1 cellular context compared by ENCODE assay signal in the genomic region with DNA sequence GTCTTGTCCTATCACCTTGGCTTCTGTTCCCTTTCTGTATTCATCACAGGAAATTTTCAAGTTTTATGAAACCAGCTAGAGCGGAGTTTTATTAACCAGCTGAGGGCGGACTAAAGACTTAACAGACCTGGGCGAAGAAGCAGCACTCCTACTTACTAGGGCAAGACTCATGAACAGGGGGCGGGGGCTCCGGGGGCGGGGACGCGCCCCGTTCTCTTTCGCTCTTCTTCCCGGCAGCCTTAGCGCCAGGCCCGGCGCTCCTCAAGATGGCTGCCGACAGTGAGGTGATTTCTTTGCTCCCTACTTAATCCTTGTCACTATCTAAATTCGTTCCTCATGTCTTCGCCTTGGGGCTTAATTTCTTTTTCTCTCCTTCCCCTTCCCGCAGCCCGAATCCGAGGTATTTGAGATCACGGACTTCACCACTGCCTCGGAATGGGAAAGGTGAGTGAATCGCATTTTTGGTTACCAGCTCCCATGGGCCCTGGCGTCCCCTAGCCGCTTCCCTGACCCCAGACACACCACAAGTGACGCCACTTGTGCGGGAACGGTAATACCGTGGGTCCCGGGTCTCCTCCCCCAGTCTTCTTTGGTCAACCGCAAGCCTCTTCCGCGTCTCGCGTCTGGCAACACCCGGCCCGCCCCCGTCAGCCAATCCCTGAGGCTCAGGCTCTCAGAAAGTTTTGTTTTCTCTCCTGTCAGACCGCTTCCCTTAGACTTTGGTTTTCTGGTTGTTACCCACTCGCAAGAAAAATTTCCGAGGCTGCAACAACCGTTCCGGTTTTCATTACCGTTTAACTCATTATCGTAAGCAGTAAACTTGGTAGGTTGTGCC.
TF ChIP-seq lines count a peak whose summit lies in the region.

A gene (plus strand): TSS at position 251 of the 835 bp plus-strand sequence. CDS start 16 bp downstream, at position 267.

TF ChIP-seq in K562, 482 proteins besides CTCF, POLR2A, EP300 and RAD21 (continued from another document and continues in another):
- TF ChIP-seq KLF6 (CRISPR knock-in tag; IDR thresholded peaks at IDR 0.05; ENCODE audit: borderline replicate concordance), result 0 out of 2 replicates have a peak, but pooled peaks have one; percentile 28
- TF ChIP-seq CBFB (CRISPR knock-in tag; IDR thresholded peaks at IDR 0.05), result peak; percentile 47; the same call in 1 of the 2 replicates
- TF ChIP-seq ZNF263 (CRISPR knock-in tag; IDR thresholded peaks at IDR 0.05; ENCODE audit: borderline replicate concordance), result no peak
- 0 out of 2 replicates have a peak, but pooled peaks have one; percentile 24 for TF ChIP-seq ZNF584 (CRISPR knock-in tag; IDR thresholded peaks at IDR 0.05; ENCODE audit: low read depth)
- peak; percentile 91 for TF ChIP-seq POLR2H (tag; IDR thresholded peaks at IDR 0.05; ENCODE audit: low read depth)
- no peak for TF ChIP-seq ZNF408 (CRISPR knock-in tag; IDR thresholded peaks at IDR 0.05; ENCODE audit: low read depth)
- TF ChIP-seq NCOA6 (IDR thresholded peaks at IDR 0.05), result no peak
- TF ChIP-seq, protein P1, sequence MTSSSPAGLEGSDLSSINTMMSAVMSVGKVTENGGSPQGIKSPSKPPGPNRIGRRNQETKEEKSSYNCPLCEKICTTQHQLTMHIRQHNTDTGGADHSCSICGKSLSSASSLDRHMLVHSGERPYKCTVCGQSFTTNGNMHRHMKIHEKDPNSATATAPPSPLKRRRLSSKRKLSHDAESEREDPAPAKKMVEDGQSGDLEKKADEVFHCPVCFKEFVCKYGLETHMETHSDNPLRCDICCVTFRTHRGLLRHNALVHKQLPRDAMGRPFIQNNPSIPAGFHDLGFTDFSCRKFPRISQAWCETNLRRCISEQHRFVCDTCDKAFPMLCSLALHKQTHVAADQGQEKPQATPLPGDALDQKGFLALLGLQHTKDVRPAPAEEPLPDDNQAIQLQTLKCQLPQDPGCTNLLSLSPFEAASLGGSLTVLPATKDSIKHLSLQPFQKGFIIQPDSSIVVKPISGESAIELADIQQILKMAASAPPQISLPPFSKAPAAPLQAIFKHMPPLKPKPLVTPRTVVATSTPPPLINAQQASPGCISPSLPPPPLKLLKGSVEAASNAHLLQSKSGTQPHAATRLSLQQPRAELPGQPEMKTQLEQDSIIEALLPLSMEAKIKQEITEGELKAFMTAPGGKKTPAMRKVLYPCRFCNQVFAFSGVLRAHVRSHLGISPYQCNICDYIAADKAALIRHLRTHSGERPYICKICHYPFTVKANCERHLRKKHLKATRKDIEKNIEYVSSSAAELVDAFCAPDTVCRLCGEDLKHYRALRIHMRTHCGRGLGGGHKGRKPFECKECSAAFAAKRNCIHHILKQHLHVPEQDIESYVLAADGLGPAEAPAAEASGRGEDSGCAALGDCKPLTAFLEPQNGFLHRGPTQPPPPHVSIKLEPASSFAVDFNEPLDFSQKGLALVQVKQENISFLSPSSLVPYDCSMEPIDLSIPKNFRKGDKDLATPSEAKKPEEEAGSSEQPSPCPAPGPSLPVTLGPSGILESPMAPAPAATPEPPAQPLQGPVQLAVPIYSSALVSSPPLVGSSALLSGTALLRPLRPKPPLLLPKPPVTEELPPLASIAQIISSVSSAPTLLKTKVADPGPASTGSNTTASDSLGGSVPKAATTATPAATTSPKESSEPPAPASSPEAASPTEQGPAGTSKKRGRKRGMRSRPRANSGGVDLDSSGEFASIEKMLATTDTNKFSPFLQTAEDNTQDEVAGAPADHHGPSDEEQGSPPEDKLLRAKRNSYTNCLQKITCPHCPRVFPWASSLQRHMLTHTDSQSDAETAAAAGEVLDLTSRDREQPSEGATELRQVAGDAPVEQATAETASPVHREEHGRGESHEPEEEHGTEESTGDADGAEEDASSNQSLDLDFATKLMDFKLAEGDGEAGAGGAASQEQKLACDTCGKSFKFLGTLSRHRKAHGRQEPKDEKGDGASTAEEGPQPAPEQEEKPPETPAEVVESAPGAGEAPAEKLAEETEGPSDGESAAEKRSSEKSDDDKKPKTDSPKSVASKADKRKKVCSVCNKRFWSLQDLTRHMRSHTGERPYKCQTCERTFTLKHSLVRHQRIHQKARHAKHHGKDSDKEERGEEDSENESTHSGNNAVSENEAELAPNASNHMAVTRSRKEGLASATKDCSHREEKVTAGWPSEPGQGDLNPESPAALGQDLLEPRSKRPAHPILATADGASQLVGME (CRISPR knock-in tag; IDR thresholded peaks at IDR 0.05), result no peak
- TF ChIP-seq MED1 (CRISPR knock-in tag; IDR thresholded peaks at IDR 0.05; ENCODE audit: borderline replicate concordance), result no peak
- peak; percentile 96 for TF ChIP-seq PHF8 (IDR thresholded peaks at IDR 0.05; ENCODE audit: borderline replicate concordance, low read length)
- TF ChIP-seq, protein P2, sequence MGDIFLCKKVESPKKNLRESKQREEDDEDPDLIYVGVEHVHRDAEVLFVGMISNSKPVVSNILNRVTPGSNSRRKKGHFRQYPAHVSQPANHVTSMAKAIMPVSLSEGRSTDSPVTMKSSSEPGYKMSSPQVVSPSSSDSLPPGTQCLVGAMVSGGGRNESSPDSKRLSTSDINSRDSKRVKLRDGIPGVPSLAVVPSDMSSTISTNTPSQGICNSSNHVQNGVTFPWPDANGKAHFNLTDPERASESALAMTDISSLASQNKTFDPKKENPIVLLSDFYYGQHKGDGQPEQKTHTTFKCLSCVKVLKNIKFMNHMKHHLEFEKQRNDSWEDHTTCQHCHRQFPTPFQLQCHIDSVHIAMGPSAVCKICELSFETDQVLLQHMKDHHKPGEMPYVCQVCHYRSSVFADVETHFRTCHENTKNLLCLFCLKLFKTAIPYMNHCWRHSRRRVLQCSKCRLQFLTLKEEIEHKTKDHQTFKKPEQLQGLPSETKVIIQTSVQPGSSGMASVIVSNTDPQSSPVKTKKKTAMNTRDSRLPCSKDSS (IDR thresholded peaks at IDR 0.05; ENCODE audit: low read depth, partially characterized antibody), result no peak
- TF ChIP-seq TAF7 (tag; IDR thresholded peaks at IDR 0.05), result peak; percentile 95
- TF ChIP-seq NR2F6 (CRISPR knock-in tag; IDR thresholded peaks at IDR 0.05), result no peak
- no peak for TF ChIP-seq TARDBP (IDR thresholded peaks at IDR 0.05)
- TF ChIP-seq, protein P3, sequence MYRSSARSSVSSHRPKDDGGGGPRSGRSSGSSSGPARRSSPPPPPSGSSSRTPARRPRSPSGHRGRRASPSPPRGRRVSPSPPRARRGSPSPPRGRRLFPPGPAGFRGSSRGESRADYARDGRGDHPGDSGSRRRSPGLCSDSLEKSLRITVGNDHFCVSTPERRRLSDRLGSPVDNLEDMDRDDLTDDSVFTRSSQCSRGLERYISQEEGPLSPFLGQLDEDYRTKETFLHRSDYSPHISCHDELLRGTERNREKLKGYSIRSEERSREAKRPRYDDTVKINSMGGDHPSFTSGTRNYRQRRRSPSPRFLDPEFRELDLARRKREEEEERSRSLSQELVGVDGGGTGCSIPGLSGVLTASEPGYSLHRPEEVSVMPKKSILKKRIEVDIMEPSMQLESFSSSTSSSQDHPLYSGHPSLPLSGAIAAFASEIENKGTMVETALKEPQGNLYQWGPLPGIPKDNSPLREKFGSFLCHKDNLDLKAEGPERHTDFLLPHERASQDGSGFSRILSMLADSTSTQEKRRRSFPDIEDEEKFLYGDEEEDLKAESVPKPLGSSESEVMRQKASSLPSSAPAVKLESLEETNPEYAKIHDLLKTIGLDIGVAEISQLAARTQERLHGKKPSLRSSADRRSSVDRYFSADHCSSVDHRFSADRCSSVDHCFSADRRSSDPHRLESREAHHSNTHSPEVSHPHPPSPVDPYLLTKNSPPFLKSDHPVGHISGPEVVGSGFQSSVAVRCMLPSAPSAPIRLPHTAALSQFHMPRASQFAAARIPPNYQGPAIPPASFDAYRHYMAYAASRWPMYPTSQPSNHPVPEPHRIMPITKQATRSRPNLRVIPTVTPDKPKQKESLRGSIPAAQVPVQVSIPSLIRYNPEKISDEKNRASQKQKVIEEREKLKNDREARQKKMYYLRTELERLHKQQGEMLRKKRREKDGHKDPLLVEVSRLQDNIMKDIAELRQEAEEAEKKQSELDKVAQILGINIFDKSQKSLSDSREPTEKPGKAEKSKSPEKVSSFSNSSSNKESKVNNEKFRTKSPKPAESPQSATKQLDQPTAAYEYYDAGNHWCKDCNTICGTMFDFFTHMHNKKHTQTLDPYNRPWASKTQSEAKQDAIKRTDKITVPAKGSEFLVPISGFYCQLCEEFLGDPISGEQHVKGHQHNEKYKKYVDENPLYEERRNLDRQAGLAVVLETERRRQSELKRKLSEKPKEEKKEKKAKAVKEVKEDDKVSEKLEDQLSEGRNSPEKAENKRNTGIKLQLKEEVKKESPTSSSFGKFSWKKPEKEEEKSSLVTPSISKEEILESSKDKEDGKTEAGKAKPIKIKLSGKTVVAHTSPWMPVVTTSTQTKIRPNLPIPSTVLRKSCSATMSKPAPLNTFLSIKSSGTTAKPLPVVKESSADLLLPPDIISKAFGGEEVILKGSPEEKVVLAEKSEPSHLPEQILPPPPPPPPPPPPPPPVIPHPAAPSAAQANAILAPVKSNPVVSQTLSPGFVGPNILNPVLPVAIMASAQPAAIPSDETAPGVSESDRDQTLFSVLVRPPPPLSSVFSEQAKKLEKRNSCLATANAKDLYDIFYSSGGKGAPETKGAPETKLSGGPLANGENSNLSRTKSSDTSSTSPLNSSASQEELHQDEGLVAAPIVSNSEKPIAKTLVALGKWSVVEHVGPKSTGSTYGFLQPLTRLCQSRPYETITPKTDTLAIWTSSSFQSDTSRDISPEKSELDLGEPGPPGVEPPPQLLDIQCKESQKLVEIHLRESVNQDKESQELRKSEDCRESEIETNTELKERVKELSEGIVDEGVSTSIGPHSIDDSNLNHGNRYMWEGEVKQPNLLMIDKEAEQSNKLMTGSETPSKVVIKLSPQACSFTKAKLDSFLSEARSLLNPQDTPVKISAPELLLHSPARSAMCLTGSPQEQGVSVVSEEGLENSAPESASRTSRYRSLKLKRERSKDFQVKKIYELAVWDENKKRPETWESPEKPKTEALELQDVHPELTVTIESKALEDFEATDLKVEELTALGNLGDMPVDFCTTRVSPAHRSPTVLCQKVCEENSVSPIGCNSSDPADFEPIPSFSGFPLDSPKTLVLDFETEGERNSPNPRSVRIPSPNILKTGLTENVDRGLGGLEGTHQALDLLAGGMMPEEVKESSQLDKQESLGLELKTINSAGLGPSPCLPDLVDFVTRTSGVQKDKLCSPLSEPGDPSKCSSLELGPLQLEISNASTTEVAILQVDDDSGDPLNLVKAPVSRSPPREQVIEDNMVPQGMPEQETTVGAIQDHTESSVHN (IDR thresholded peaks at IDR 0.05; ENCODE audit: borderline replicate concordance in 1 of 2, low read depth in 1 of 2), result peak in 1 of 2 experiments; percentile 51; a peak in 1 of 4 replicates
- no peak for TF ChIP-seq ZSCAN32 (CRISPR knock-in tag; IDR thresholded peaks at IDR 0.05)
- no peak for TF ChIP-seq ZNF282 (CRISPR knock-in tag; IDR thresholded peaks at IDR 0.05)
- TF ChIP-seq BCOR (IDR thresholded peaks at IDR 0.05), result peak; percentile 27; the same call in 1 of the 2 replicates
- peak; percentile 30; the same call in 1 of the 2 replicates for TF ChIP-seq MYC (IDR thresholded peaks at IDR 0.05; ENCODE audit: low read depth, low read length)
- TF ChIP-seq MYC (CRISPR knock-in tag; IDR thresholded peaks at IDR 0.05; ENCODE audit: borderline replicate concordance, low read depth), result peak; percentile 47; the same call in 1 of the 2 replicates
- TF ChIP-seq, protein P4, sequence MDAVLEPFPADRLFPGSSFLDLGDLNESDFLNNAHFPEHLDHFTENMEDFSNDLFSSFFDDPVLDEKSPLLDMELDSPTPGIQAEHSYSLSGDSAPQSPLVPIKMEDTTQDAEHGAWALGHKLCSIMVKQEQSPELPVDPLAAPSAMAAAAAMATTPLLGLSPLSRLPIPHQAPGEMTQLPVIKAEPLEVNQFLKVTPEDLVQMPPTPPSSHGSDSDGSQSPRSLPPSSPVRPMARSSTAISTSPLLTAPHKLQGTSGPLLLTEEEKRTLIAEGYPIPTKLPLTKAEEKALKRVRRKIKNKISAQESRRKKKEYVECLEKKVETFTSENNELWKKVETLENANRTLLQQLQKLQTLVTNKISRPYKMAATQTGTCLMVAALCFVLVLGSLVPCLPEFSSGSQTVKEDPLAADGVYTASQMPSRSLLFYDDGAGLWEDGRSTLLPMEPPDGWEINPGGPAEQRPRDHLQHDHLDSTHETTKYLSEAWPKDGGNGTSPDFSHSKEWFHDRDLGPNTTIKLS (IDR thresholded peaks at IDR 0.05; ENCODE audit: borderline replicate concordance, low read depth), result peak; percentile 38; the same call in 1 of the 2 replicates
- TF ChIP-seq ZNF696 (CRISPR knock-in tag; conservative IDR thresholded peaks at IDR 0.05), result no peak
- TF ChIP-seq, protein P5, sequence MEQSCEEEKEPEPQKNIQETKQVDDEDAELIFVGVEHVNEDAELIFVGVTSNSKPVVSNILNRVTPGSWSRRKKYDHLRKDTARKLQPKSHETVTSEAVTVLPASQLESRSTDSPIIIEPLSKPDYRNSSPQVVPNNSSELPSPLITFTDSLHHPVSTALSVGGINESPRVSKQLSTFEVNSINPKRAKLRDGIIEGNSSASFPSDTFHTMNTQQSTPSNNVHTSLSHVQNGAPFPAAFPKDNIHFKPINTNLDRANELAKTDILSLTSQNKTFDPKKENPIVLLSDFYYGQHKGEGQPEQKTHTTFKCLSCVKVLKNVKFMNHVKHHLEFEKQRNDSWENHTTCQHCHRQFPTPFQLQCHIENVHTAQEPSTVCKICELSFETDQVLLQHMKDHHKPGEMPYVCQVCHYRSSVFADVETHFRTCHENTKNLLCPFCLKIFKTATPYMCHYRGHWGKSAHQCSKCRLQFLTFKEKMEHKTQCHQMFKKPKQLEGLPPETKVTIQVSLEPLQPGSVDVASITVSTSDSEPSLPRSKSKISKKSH (CRISPR knock-in tag; IDR thresholded peaks at IDR 0.05), result 0 out of 2 replicates have a peak, but pooled peaks have one; percentile 42
- TF ChIP-seq PURB (CRISPR knock-in tag; IDR thresholded peaks at IDR 0.05; ENCODE audit: low read depth), result no peak
- TF ChIP-seq, protein P6, sequence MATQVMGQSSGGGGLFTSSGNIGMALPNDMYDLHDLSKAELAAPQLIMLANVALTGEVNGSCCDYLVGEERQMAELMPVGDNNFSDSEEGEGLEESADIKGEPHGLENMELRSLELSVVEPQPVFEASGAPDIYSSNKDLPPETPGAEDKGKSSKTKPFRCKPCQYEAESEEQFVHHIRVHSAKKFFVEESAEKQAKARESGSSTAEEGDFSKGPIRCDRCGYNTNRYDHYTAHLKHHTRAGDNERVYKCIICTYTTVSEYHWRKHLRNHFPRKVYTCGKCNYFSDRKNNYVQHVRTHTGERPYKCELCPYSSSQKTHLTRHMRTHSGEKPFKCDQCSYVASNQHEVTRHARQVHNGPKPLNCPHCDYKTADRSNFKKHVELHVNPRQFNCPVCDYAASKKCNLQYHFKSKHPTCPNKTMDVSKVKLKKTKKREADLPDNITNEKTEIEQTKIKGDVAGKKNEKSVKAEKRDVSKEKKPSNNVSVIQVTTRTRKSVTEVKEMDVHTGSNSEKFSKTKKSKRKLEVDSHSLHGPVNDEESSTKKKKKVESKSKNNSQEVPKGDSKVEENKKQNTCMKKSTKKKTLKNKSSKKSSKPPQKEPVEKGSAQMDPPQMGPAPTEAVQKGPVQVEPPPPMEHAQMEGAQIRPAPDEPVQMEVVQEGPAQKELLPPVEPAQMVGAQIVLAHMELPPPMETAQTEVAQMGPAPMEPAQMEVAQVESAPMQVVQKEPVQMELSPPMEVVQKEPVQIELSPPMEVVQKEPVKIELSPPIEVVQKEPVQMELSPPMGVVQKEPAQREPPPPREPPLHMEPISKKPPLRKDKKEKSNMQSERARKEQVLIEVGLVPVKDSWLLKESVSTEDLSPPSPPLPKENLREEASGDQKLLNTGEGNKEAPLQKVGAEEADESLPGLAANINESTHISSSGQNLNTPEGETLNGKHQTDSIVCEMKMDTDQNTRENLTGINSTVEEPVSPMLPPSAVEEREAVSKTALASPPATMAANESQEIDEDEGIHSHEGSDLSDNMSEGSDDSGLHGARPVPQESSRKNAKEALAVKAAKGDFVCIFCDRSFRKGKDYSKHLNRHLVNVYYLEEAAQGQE (CRISPR knock-in tag; IDR thresholded peaks at IDR 0.05; ENCODE audit: low read depth), result peak; percentile 82
- peak; percentile 25 for TF ChIP-seq CCNT2 (IDR thresholded peaks at IDR 0.05; ENCODE audit: borderline replicate concordance, extremely low read depth, insufficient read length, low read depth, low read length)
- TF ChIP-seq TCF7 (IDR thresholded peaks at IDR 0.05; ENCODE audit: borderline replicate concordance), result peak; percentile 49; the same call in 1 of the 2 replicates
